22 cellular contexts compared by ENCODE assay signal in the genomic region with DNA sequence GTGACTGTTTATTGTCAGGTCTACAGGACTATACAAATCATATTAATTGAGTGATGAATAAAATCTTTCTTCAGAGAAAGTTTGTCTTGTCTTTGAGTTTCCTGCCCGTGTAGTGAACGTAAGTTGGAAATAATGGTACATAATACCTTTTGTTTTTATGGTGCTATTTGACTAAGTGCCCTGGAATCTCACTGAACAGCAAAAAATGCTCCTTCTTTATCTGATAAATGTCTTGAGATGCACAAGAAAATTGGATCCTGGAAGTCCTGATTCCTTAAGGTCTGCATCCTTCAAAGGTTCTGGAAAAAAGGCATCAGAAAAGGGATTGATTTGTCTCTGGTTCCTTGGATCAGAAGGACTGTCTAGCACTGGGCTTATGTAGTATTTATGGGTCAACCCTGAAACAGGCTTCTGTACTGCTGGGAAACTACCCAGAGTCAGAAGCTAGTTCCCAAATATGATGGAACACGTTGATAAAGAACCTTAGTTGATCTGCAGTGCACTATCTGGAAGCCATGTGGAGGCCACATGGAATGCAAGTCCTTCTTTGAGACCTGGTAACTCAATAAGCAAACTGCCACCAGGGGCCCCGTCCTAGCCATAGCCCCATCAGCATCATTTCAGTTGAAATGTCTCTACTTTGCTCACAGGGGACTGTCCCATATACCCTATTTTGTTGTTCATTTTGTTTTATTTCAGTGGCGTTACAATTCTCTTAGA.
A peak's percentile ranks its signal among the peaks of the same experiment; 100 is the strongest.
DNase-seq lines count a peak whose midpoint lies in the region; ATAC-seq, FAIRE-seq and TF ChIP-seq lines count a peak whose summit lies in the region.
"Had no signal": no experiment of that assay in that cellular context is flagged by ENCODE, and none has a peak within 500 bp of the region (broad histone marks: within the 10 kb centered on the region; RNA-seq: fewer than 3 reads in every experiment).

No MANE protein-coding gene starts in this region.

- peak in 1 of 2 donors; percentile 25 for ATAC-seq in activated T-cell treated with anti-CD3 and anti-CD28 coated beads, Interleukin-2, amount 50 U/mL, for 72 hours (replicated peaks in 1 of 2)
- ATAC-seq in HG03469 (IDR thresholded peaks at IDR 0.05; ENCODE audit: unreplicated experiment): no peak
- ATAC-seq: mucosa of descending colon, right cardiac atrium had no signal

- H3K4me1 ChIP-seq in SK-N-SH (ENCODE audit: control insufficient read depth in 1 of 2, insufficient read depth in 2 of 2, low read depth in 1 of 2, low read length in 1 of 2): peaks cover 17 to 26% of the 10 kb centered on the region in 2 experiments; a peak in 3 of 4 replicates
- peaks cover 66% of the 10 kb centered on the region for H3K4me1 ChIP-seq in keratinocyte (ENCODE audit: control insufficient read depth, extremely low read depth, insufficient read depth, low read length)

- TF ChIP-seq CTCF in GM12864 (IDR thresholded peaks at IDR 0.05; ENCODE audit: low read depth, low read length, missing control alignments) (peak; percentile 12), SK-N-SH (IDR thresholded peaks at IDR 0.05) (no peak; the same call in 1 of the 2 replicates), keratinocyte (optimal IDR thresholded peaks at IDR 0.05 in 1 of 3, IDR thresholded peaks at IDR 0.05 in 1 of 3, conservative IDR thresholded peaks at IDR 0.05 in 1 of 3; ENCODE audit: extremely low read depth in 1 of 3, insufficient read depth in 2 of 3, low read length in 3 of 3) (no peak)

- H3K9me2 ChIP-seq in SK-N-SH: no peaks in the 10 kb centered on the region

- H3K4me2 ChIP-seq in SK-N-SH: no peak overlapping the region
- peak overlapping the region; percentile 47 for H3K4me2 ChIP-seq in keratinocyte (ENCODE audit: control insufficient read depth, extremely low read depth, insufficient read depth, low read depth, low read length)
- H3K4me2 ChIP-seq: hepatocyte had no signal

- H3K36me3 ChIP-seq in SK-N-SH (replicated peaks in 1 of 2; ENCODE audit: control insufficient read depth in 1 of 2, insufficient read depth in 2 of 2, low read length in 1 of 2): no peaks in the 10 kb centered on the region
- no peaks in the 10 kb centered on the region for H3K36me3 ChIP-seq in keratinocyte (ENCODE audit: control insufficient read depth in 2 of 2, extremely low read depth in 1 of 2, insufficient read depth in 2 of 2, low read length in 2 of 2)
- H3K36me3 ChIP-seq: esophagus muscularis mucosa, neutrophil, suprapubic skin had no signal

- peaks cover 3 to 6% of the 10 kb centered on the region in 2 donors for H3K36me3 Mint-ChIP-seq in activated T-cell treated with anti-CD3 and anti-CD28 coated beads, Interleukin-2, amount 50 U/mL, for 72 hours (ENCODE audit: insufficient read depth in 2 of 2)
- no peaks in the 10 kb centered on the region for H3K36me3 Mint-ChIP-seq in activated T-cell treated with anti-CD3 and anti-CD28 coated beads, Interleukin-2, amount 50 U/mL, for 24 hours (ENCODE audit: low read depth)
- H3K36me3 Mint-ChIP-seq: brain had no signal

- DNase-seq in activated T-cell treated with anti-CD3 and anti-CD28 coated beads, Interleukin-2, amount 50 U/mL, for 72 hours: peak; percentile 51 to 57
- no peak for DNase-seq in activated T-cell treated with anti-CD3 and anti-CD28 coated beads, Interleukin-2, amount 50 U/mL, for 24 hours
- DNase-seq in GM12864 (ENCODE audit: low read depth) (no peak), SK-N-SH (peak; percentile 5), keratinocyte (ENCODE audit: low read depth, low spot score) (no peak), HK-2 (ENCODE audit: unreplicated experiment) (no peak), epidermal melanocyte (ENCODE audit: insufficient read length, low spot score) (no peak)
- DNase-seq: Calu3, GF-D8, mucosa of descending colon, NCI-H2081 treated with DMSO at 0.1 percent for 48 hours, NCI-H69, right cardiac atrium, SW 1271 had no signal

- peaks cover 3 to 7% of the 10 kb centered on the region in 2 donors for H3K9me3 Mint-ChIP-seq in activated T-cell treated with anti-CD3 and anti-CD28 coated beads, Interleukin-2, amount 50 U/mL, for 72 hours
- H3K9me3 Mint-ChIP-seq in activated T-cell treated with anti-CD3 and anti-CD28 coated beads, Interleukin-2, amount 50 U/mL, for 24 hours: peaks cover 5% of the 10 kb centered on the region

- H3K27ac ChIP-seq in SK-N-SH (ENCODE audit: low read depth in 2 of 2, low read length in 1 of 2): peak overlapping the region; percentile 43 to 62
- H3K27ac ChIP-seq in keratinocyte (ENCODE audit: control insufficient read depth, insufficient read depth, low read length): peak overlapping the region; percentile 99
- H3K27ac ChIP-seq: esophagus muscularis mucosa, hepatocyte, neutrophil, VCaP had no signal

- CTCF ChIA-PET in SK-N-SH (lab: Yijun Ruan, JAX): interaction anchor here (0.5 to 0.7 kb wide), 2 partner anchors 112 to 185 kb away, joined by 3 read pairs; no protein-coding TSS in a partner anchor

- WGBS in SK-N-SH (ENCODE audit: low lambda C conversion rate): 70% methylated on average over 5 of the region's 5 CpGs

- no peak overlapping the region for H3K27ac Mint-ChIP-seq in activated T-cell treated with anti-CD3 and anti-CD28 coated beads, Interleukin-2, amount 50 U/mL, for 72 hours
- no peak overlapping the region for H3K27ac Mint-ChIP-seq in activated T-cell treated with anti-CD3 and anti-CD28 coated beads, Interleukin-2, amount 50 U/mL, for 24 hours
- H3K27ac Mint-ChIP-seq: brain had no signal

- peak overlapping the region; percentile 15 to 45 for H3K4me3 Mint-ChIP-seq in activated T-cell treated with anti-CD3 and anti-CD28 coated beads, Interleukin-2, amount 50 U/mL, for 72 hours
- H3K4me3 Mint-ChIP-seq in activated T-cell treated with anti-CD3 and anti-CD28 coated beads, Interleukin-2, amount 50 U/mL, for 24 hours: no peak overlapping the region
- H3K4me3 Mint-ChIP-seq: brain had no signal

- H3K9ac ChIP-seq in SK-N-SH (no peak overlapping the region), keratinocyte (ENCODE audit: control insufficient read depth, extremely low read depth, insufficient read depth, low read length) (peak overlapping the region; percentile 58)

- TF ChIP-seq RAD21 in SK-N-SH (IDR thresholded peaks at IDR 0.05; ENCODE audit: low read length): no peak

- dilution Hi-C loops in keratinocyte (cut with MboI; ENCODE audit: extremely low pct_ligation_motif_present, low sequenced_read_pairs): no loop called here

- H3F3A ChIP-seq in SK-N-SH (replicated peaks; ENCODE audit: insufficient read depth): peaks cover 24% of the 10 kb centered on the region

- no peak overlapping the region for H2AFZ ChIP-seq in SK-N-SH (ENCODE audit: low read depth)
- no peak overlapping the region for H2AFZ ChIP-seq in keratinocyte (ENCODE audit: control insufficient read depth, low read length)
- H2AFZ ChIP-seq: hepatocyte had no signal

- H3K9me1 ChIP-seq in keratinocyte (ENCODE audit: control insufficient read depth, extremely low read depth, insufficient read depth, low read length): no peaks in the 10 kb centered on the region

- H3K79me2 ChIP-seq in SK-N-SH (ENCODE audit: insufficient read depth) (no peaks in the 10 kb centered on the region), keratinocyte (ENCODE audit: control insufficient read depth, insufficient read depth, low read length) (no peaks in the 10 kb centered on the region)
- H3K79me2 ChIP-seq: hepatocyte had no signal

- peaks cover 23% of the 10 kb centered on the region for H3K27me3 Mint-ChIP-seq in activated T-cell treated with anti-CD3 and anti-CD28 coated beads, Interleukin-2, amount 50 U/mL, for 72 hours (ENCODE audit: low read depth)
- no peaks in the 10 kb centered on the region for H3K27me3 Mint-ChIP-seq in activated T-cell treated with anti-CD3 and anti-CD28 coated beads, Interleukin-2, amount 50 U/mL, for 24 hours

- POLR2A ChIA-PET in SK-N-SH (lab: Yijun Ruan, JAX): no interaction called here

- no peaks in the 10 kb centered on the region for H4K20me1 ChIP-seq in SK-N-SH (ENCODE audit: insufficient read depth)
- no peaks in the 10 kb centered on the region for H4K20me1 ChIP-seq in keratinocyte (ENCODE audit: control insufficient read depth, extremely low read depth, insufficient read depth, low read length)

- no peak for TF ChIP-seq EP300 in SK-N-SH (IDR thresholded peaks at IDR 0.05; ENCODE audit: borderline replicate concordance in 1 of 2, low read depth in 1 of 2, low read length in 1 of 2)

- H3K27me3 ChIP-seq in SK-N-SH (ENCODE audit: insufficient read depth) (no peaks in the 10 kb centered on the region), keratinocyte (ENCODE audit: control insufficient read depth, extremely low read depth, insufficient read depth, low read length) (no peaks in the 10 kb centered on the region)
- H3K27me3 ChIP-seq: esophagus muscularis mucosa, hepatocyte, neutrophil, suprapubic skin had no signal

- H3K9me3 ChIP-seq in SK-N-SH (no peaks in the 10 kb centered on the region), keratinocyte (ENCODE audit: control insufficient read depth, low read depth, low read length) (no peaks in the 10 kb centered on the region)
- H3K9me3 ChIP-seq: esophagus muscularis mucosa, mucosa of descending colon, neutrophil, suprapubic skin had no signal

- no peak for FAIRE-seq in keratinocyte (lab: Jason Lieb, UNC)
- FAIRE-seq: HTR-8/SVneo had no signal

- H3K4me3 ChIP-seq in GM12864 (ENCODE audit: low read depth, low read length) (no peak overlapping the region), SK-N-SH (ENCODE audit: low read depth in 2 of 2, low read length in 1 of 2) (no peak overlapping the region), keratinocyte (ENCODE audit: control insufficient read depth in 2 of 3, extremely low read depth in 1 of 3, insufficient read depth in 2 of 3, low read depth in 1 of 3, low read length in 3 of 3) (peak overlapping the region in 1 of 3 experiments; percentile 25)
- H3K4me3 ChIP-seq: esophagus muscularis mucosa, hepatocyte, mucosa of descending colon, suprapubic skin had no signal

- H3K4me1 Mint-ChIP-seq in activated T-cell treated with anti-CD3 and anti-CD28 coated beads, Interleukin-2, amount 50 U/mL, for 72 hours (ENCODE audit: low read depth): peaks cover 77% of the 10 kb centered on the region
- H3K4me1 Mint-ChIP-seq in activated T-cell treated with anti-CD3 and anti-CD28 coated beads, Interleukin-2, amount 50 U/mL, for 24 hours (ENCODE audit: low read depth): peaks cover 84% of the 10 kb centered on the region

TF ChIP-seq in SK-N-SH, 30 proteins besides CTCF, POLR2A, EP300 and RAD21 (continues in another document):
- no peak for TF ChIP-seq TEAD4 (IDR thresholded peaks at IDR 0.05; ENCODE audit: borderline replicate concordance, insufficient read depth)
- TF ChIP-seq EZH2phosphoT487 (IDR thresholded peaks at IDR 0.05; ENCODE audit: borderline replicate concordance, low read depth): no peak
- TF ChIP-seq SMC3 (IDR thresholded peaks at IDR 0.05; ENCODE audit: low read depth, low read length): no peak
- TF ChIP-seq GABPA (IDR thresholded peaks at IDR 0.05; ENCODE audit: low read depth): no peak
- TF ChIP-seq POLR2AphosphoS5 (IDR thresholded peaks at IDR 0.05; ENCODE audit: low read depth, low read length): peak; percentile 50; the same call in 1 of the 2 replicates
- TF ChIP-seq RXRA (IDR thresholded peaks at IDR 0.05; ENCODE audit: borderline replicate concordance, low read depth): no peak

Comparison
In these comparisons a context has a peak if more than half of its experiments do, and no peak if none do; other contexts are left out.
1. DNase-seq: peak in activated T-cell treated with anti-CD3 and anti-CD28 coated beads, Interleukin-2, amount 50 U/mL, for 72 hours (2 of 2) and SK-N-SH (single experiment); none in activated T-cell treated with anti-CD3 and anti-CD28 coated beads, Interleukin-2, amount 50 U/mL, for 24 hours (single experiment), GM12864 (single experiment), keratinocyte (single experiment), HK-2 (single experiment) and epidermal melanocyte (single experiment).